ENCODE assay signal across 25 cellular contexts in genomic region chr12:2686280-2686646, GRCh38.
DNase-seq lines count a peak whose midpoint lies in the region; ATAC-seq, FAIRE-seq and TF ChIP-seq lines count a peak whose summit lies in the region.
"Had no signal": no experiment of that assay in that cellular context is flagged by ENCODE, and none has a peak within 500 bp of the region (broad histone marks: within the 10 kb centered on the region; RNA-seq: fewer than 3 reads in every experiment).

No MANE protein-coding gene starts in this region.

- H3K4me3 ChIP-seq in lung (no peak overlapping the region), Peyer's patch (no peak overlapping the region)
- H3K4me3 ChIP-seq: SJCRH30 had no signal

- H3K27ac Mint-ChIP-seq in activated CD4-positive, alpha-beta T cell treated with anti-CD3 and anti-CD28 coated beads, Interleukin-2, amount 10 ng/mL, durations not matched to agents 24 days and 14 days, result no peak overlapping the region

- intact Hi-C loops in activated CD4-positive, alpha-beta T cell treated with anti-CD3 and anti-CD28 coated beads, Interleukin-2, amount 10 ng/mL, durations not matched to agents 24 days and 14 days (cut with micrococcal nuclease), result no loop called here

- peaks cover 15% of the 10 kb centered on the region for H3K4me1 Mint-ChIP-seq in activated CD4-positive, alpha-beta T cell treated with anti-CD3 and anti-CD28 coated beads, Interleukin-2, amount 10 ng/mL, durations not matched to agents 24 days and 14 days

- no peaks in the 10 kb centered on the region for H3K9me3 Mint-ChIP-seq in activated CD4-positive, alpha-beta T cell treated with anti-CD3 and anti-CD28 coated beads, Interleukin-2, amount 10 ng/mL, durations not matched to agents 24 days and 14 days

- no peak for TF ChIP-seq CTCF in lung (IDR thresholded peaks at IDR 0.05; ENCODE audit: control extremely low read depth, extremely low read depth)
- TF ChIP-seq CTCF in Peyer's patch (IDR thresholded peaks at IDR 0.05), result no peak

- no peaks in the 10 kb centered on the region for H3K27me3 ChIP-seq in lung (ENCODE audit: control insufficient read depth, insufficient read depth)
- H3K27me3 ChIP-seq in Peyer's patch, result no peaks in the 10 kb centered on the region

- WGBS in lung, 2 donors, result 91 to 96% methylated on average over 5 of the region's 5 CpGs

- H3K36me3 Mint-ChIP-seq in activated CD4-positive, alpha-beta T cell treated with anti-CD3 and anti-CD28 coated beads, Interleukin-2, amount 10 ng/mL, durations not matched to agents 24 days and 14 days (ENCODE audit: low read depth), result peaks cover 2% of the 10 kb centered on the region
- H3K36me3 Mint-ChIP-seq: CD4-positive, CD25-positive, alpha-beta regulatory T cell had no signal

- FAIRE-seq in urothelium cell line (lab: Jason Lieb, UNC), result peak; percentile 68
- FAIRE-seq: GM12892, GM19239 had no signal

- no peak for TF ChIP-seq POLR2A in Peyer's patch (IDR thresholded peaks at IDR 0.05)

- H3K4me3 Mint-ChIP-seq in activated CD4-positive, alpha-beta T cell treated with anti-CD3 and anti-CD28 coated beads, Interleukin-2, amount 10 ng/mL, durations not matched to agents 24 days and 14 days, result no peak overlapping the region
- H3K4me3 Mint-ChIP-seq: CD4-positive, CD25-positive, alpha-beta regulatory T cell had no signal

- no peak for ATAC-seq in lung (ENCODE audit: insufficient read depth, low FRiP score)
- ATAC-seq in GM18873 (IDR thresholded peaks at IDR 0.05; ENCODE audit: low FRiP score, unreplicated experiment), result no peak
- no peak for ATAC-seq in GM19397 (IDR thresholded peaks at IDR 0.05; ENCODE audit: unreplicated experiment)
- ATAC-seq: PC-3, Right ventricle myocardium inferior had no signal

- H3K27ac ChIP-seq in lung (ENCODE audit: low read depth in 1 of 2, low read length in 1 of 2) (no peak overlapping the region), Peyer's patch (no peak overlapping the region)
- H3K27ac ChIP-seq: 22Rv1, SJCRH30 had no signal

- DNase-seq in activated CD4-positive, alpha-beta T cell treated with anti-CD3 and anti-CD28 coated beads, Interleukin-2, amount 10 ng/mL, durations not matched to agents 24 days and 14 days, result peak; percentile 53
- DNase-seq in activated CD4-positive, alpha-beta T cell treated with anti-CD3 and anti-CD28 coated beads for 48 hours, result no peak
- peak; percentile 39 for DNase-seq in activated CD8-positive, alpha-beta memory T cell treated with anti-CD3 and anti-CD28 coated beads, Interleukin-2, amount 50 U/mL, for 48 hours
- peak; percentile 11 for DNase-seq in lung (ENCODE audit: low spot score)
- DNase-seq in urothelium cell line (ENCODE audit: low spot score), result no peak
- no peak for DNase-seq in Peyer's patch
- DNase-seq: ACHN; BE2C; CD4-positive, CD25-positive, alpha-beta regulatory T cell; DMS153; DND-41; KBM-7; NCI-H2029 treated with DMSO at 0.1 percent for 48 hours; NCI-H446 treated with DMSO at 0.1 percent for 48 hours; NCI-H526; NCI-H82; NK-92 treated with Interleukin-12 subunit alpha and Interleukin-12 subunit beta, amount 100 ng/mL, for 24 hours; PC-3 had no signal

- H3K36me3 ChIP-seq in lung (ENCODE audit: control insufficient read depth in 2 of 2, insufficient read depth in 2 of 2, low read length in 2 of 2) (peaks cover 0 to 1% of the 10 kb centered on the region in 2 donors), Peyer's patch (no peaks in the 10 kb centered on the region)
- H3K36me3 ChIP-seq: BE2C, SJCRH30 had no signal

- H3K27me3 Mint-ChIP-seq in activated CD4-positive, alpha-beta T cell treated with anti-CD3 and anti-CD28 coated beads, Interleukin-2, amount 10 ng/mL, durations not matched to agents 24 days and 14 days, result no peaks in the 10 kb centered on the region

- H3K4me1 ChIP-seq in lung (ENCODE audit: control insufficient read depth in 2 of 2, insufficient read depth in 2 of 2, low read length in 2 of 2) (no peaks in the 10 kb centered on the region), Peyer's patch (peaks cover 0 to under 1% (median 0%) of the 10 kb centered on the region in 4 donors)
- H3K4me1 ChIP-seq: BE2C, SJCRH30 had no signal

- H3K9me3 ChIP-seq in lung (ENCODE audit: control insufficient read depth in 2 of 2, insufficient read depth in 1 of 2, low read length in 1 of 2) (no peaks in the 10 kb centered on the region), Peyer's patch (no peaks in the 10 kb centered on the region)
- H3K9me3 ChIP-seq: BE2C, SJCRH30 had no signal

Comparison
In these comparisons a context has a peak if more than half of its experiments do, and no peak if none do; other contexts are left out.
1. DNase-seq: peak in activated CD4-positive, alpha-beta T cell treated with anti-CD3 and anti-CD28 coated beads, Interleukin-2, amount 10 ng/mL, durations not matched to agents 24 days and 14 days (single experiment), activated CD8-positive, alpha-beta memory T cell treated with anti-CD3 and anti-CD28 coated beads, Interleukin-2, amount 50 U/mL, for 48 hours (single experiment) and lung (single experiment); none in activated CD4-positive, alpha-beta T cell treated with anti-CD3 and anti-CD28 coated beads for 48 hours (single experiment), urothelium cell line (single experiment) and Peyer's patch (0 of 3).